Comparison of ENCODE assay signal across 8 cellular contexts in genomic region chr5:154059039-154059430, GRCh38. TPM values are rescaled to one million over a fixed set of nuclear protein-coding genes. Genes with fewer than 3 reads are reported as not detected.
DNase-seq lines count a peak whose midpoint lies in the region; ATAC-seq and TF ChIP-seq lines count a peak whose summit lies in the region.
"Had no signal": no experiment of that assay in that cellular context is flagged by ENCODE, and none has a peak within 500 bp of the region (broad histone marks: within the 10 kb centered on the region; RNA-seq: fewer than 3 reads in every experiment).

No MANE protein-coding gene starts in this region.

- H3K4me1 Mint-ChIP-seq in GM23338 = peaks cover 16% of the 10 kb centered on the region
- H3K4me1 Mint-ChIP-seq in natural killer cell = peaks cover 24 to 34% of the 10 kb centered on the region in 2 donors

- no peaks in the 10 kb centered on the region for H3K36me3 ChIP-seq in GM23338 (ENCODE audit: insufficient read depth)
- peaks cover 0 to 17% (median 8%) of the 10 kb centered on the region in 4 donors for H3K36me3 ChIP-seq in esophagus muscularis mucosa

- no peaks in the 10 kb centered on the region for H3K79me2 ChIP-seq in GM23338 (replicated peaks; ENCODE audit: insufficient read depth)

- DNase-seq in GM23338 (ENCODE audit: low spot score) (peak; percentile 31), natural killer cell (no peak), esophagus muscularis mucosa (ENCODE audit: extremely low spot score) (no peak), NCI-H1417 (lab: John Stamatoyannopoulos, UW) (no peak), inferior parietal cortex (ENCODE audit: extremely low spot score) (no peak)
- DNase-seq: psoas muscle had no signal

- ATAC-seq in GM19023 (IDR thresholded peaks at IDR 0.05; ENCODE audit: unreplicated experiment) (peak; percentile 66), GM23338 (peak; percentile 78), HG03520 (IDR thresholded peaks at IDR 0.05; ENCODE audit: unreplicated experiment) (peak; percentile 32), natural killer cell (peak; percentile 29 to 75 (median 30))
- ATAC-seq: psoas muscle had no signal

- H3K4me3 Mint-ChIP-seq in GM23338 = no peak overlapping the region
- peak overlapping the region; percentile 49 for H3K4me3 Mint-ChIP-seq in natural killer cell

- H3K36me3 Mint-ChIP-seq in GM23338 (ENCODE audit: low read depth) = no peaks in the 10 kb centered on the region
- peaks cover 7% of the 10 kb centered on the region for H3K36me3 Mint-ChIP-seq in natural killer cell

- 75% methylated on average over 6 of the region's 6 CpGs for WGBS in esophagus muscularis mucosa

- no peak overlapping the region for H2AFZ ChIP-seq in GM23338

- no peaks in the 10 kb centered on the region for H3K9me3 ChIP-seq in esophagus muscularis mucosa
- H3K9me3 ChIP-seq: psoas muscle had no signal

- H3K27ac ChIP-seq in GM23338 (ENCODE audit: low read depth) (0 out of 2 replicates have a peak overlapping the region, but pooled peaks have one; percentile 15), esophagus muscularis mucosa (replicated peaks in 1 of 4) (no peak overlapping the region)
- H3K27ac ChIP-seq: psoas muscle had no signal

- no peaks in the 10 kb centered on the region for H3K9me2 ChIP-seq in GM23338 (ENCODE audit: insufficient read depth)

- H3K27me3 Mint-ChIP-seq in GM23338 (ENCODE audit: insufficient read depth, low read depth, poor library complexity) (peaks cover 6% of the 10 kb centered on the region), natural killer cell (ENCODE audit: low read depth in 2 of 2) (no peaks in the 10 kb centered on the region)

- TF ChIP-seq CTCF in GM23338 (conservative IDR thresholded peaks at IDR 0.05; ENCODE audit: low read depth in 2 of 2) (no peak), natural killer cell (IDR thresholded peaks at IDR 0.05) (no peak), esophagus muscularis mucosa (IDR thresholded peaks at IDR 0.05) (no peak)

- H3F3A ChIP-seq in GM23338 (replicated peaks; ENCODE audit: low read depth) = no peaks in the 10 kb centered on the region; the same call in 1 of the 2 replicates

- peaks cover 20% of the 10 kb centered on the region for H4K20me1 ChIP-seq in GM23338 (replicated peaks; ENCODE audit: insufficient read depth)

- TF ChIP-seq POLR2A in esophagus muscularis mucosa (IDR thresholded peaks at IDR 0.05; ENCODE audit: low read depth) = no peak

- no peak for TF ChIP-seq EP300 in esophagus muscularis mucosa (IDR thresholded peaks at IDR 0.05)

- H3K4me2 ChIP-seq in GM23338 = no peak overlapping the region

- H3K4me3 ChIP-seq in GM23338 (no peak overlapping the region), esophagus muscularis mucosa (no peak overlapping the region)
- H3K4me3 ChIP-seq: psoas muscle had no signal

- H3K27ac Mint-ChIP-seq in GM23338 (no peak overlapping the region), natural killer cell (peak overlapping the region; percentile 71 to 77)

- H3K27me3 ChIP-seq in GM23338 (ENCODE audit: insufficient read depth) = no peaks in the 10 kb centered on the region
- no peaks in the 10 kb centered on the region for H3K27me3 ChIP-seq in esophagus muscularis mucosa

- H3K4me1 ChIP-seq in GM23338 (ENCODE audit: insufficient read depth) = peaks cover 13% of the 10 kb centered on the region
- peaks cover 7 to 15% (median 8%) of the 10 kb centered on the region in 4 donors for H3K4me1 ChIP-seq in esophagus muscularis mucosa

- H3K9me3 Mint-ChIP-seq in GM23338 (no peaks in the 10 kb centered on the region), natural killer cell (no peaks in the 10 kb centered on the region)

- intact Hi-C loops in natural killer cell (cut with micrococcal nuclease) = no loop called here
- intact Hi-C loops in esophagus muscularis mucosa (cut with DNase I) = no loop called here

TF ChIP-seq in GM23338, 12 proteins besides CTCF, POLR2A, EP300 and RAD21 (continues in another document):
- no peak for TF ChIP-seq EZH2phosphoT487 (IDR thresholded peaks at IDR 0.05; ENCODE audit: unreplicated experiment)
- no peak for TF ChIP-seq EZH2 (IDR thresholded peaks at IDR 0.05; ENCODE audit: low read depth, unreplicated experiment)
- no peak for TF ChIP-seq ZNF114 (CRISPR knock-in tag; IDR thresholded peaks at IDR 0.05)
- no peak for TF ChIP-seq POLR2AphosphoS5 (IDR thresholded peaks at IDR 0.05; ENCODE audit: low read depth)
- no peak for TF ChIP-seq NANOG (IDR thresholded peaks at IDR 0.05; ENCODE audit: borderline replicate concordance)
- TF ChIP-seq, protein P1, sequence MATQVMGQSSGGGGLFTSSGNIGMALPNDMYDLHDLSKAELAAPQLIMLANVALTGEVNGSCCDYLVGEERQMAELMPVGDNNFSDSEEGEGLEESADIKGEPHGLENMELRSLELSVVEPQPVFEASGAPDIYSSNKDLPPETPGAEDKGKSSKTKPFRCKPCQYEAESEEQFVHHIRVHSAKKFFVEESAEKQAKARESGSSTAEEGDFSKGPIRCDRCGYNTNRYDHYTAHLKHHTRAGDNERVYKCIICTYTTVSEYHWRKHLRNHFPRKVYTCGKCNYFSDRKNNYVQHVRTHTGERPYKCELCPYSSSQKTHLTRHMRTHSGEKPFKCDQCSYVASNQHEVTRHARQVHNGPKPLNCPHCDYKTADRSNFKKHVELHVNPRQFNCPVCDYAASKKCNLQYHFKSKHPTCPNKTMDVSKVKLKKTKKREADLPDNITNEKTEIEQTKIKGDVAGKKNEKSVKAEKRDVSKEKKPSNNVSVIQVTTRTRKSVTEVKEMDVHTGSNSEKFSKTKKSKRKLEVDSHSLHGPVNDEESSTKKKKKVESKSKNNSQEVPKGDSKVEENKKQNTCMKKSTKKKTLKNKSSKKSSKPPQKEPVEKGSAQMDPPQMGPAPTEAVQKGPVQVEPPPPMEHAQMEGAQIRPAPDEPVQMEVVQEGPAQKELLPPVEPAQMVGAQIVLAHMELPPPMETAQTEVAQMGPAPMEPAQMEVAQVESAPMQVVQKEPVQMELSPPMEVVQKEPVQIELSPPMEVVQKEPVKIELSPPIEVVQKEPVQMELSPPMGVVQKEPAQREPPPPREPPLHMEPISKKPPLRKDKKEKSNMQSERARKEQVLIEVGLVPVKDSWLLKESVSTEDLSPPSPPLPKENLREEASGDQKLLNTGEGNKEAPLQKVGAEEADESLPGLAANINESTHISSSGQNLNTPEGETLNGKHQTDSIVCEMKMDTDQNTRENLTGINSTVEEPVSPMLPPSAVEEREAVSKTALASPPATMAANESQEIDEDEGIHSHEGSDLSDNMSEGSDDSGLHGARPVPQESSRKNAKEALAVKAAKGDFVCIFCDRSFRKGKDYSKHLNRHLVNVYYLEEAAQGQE (IDR thresholded peaks at IDR 0.05; ENCODE audit: unreplicated experiment) = no peak
- TF ChIP-seq ETS1 (IDR thresholded peaks at IDR 0.05) = no peak
- no peak for TF ChIP-seq ZNF331 (CRISPR knock-in tag; IDR thresholded peaks at IDR 0.05; ENCODE audit: low read depth)
- no peak for TF ChIP-seq CREB1 (CRISPR knock-in tag; IDR thresholded peaks at IDR 0.05; ENCODE audit: low read depth)

RNA-seq across cellular contexts. Expression of gene MFAP3, which starts 20.3 kb away (rescaled TPM):
- 47.5 and 51.3 TPM in 2 replicates for total RNA-seq in GM23338 (2014; rRNA removed; shearing (Covaris generic))
- 1.3 and 2.9 TPM in 2 replicates for polyA plus RNA-seq in GM23338 (2016; fragmentation: Nextera tagmentation; extraction: Ambion mirVana)
- total RNA-seq in natural killer cell = 10 to 100 TPM; 20.4 to 24.8 (median 22.7) TPM
- 10 to 100 TPM; 22.0 to 35.3 (median 29.7) TPM for total RNA-seq in esophagus muscularis mucosa

RNA-seq across cellular contexts. Expression of gene FAM114A2, which starts 20.3 kb away (rescaled TPM):
- total RNA-seq in GM23338 (2014; rRNA removed; shearing (Covaris generic)) = 5.8 and 10.5 TPM in 2 replicates
- polyA plus RNA-seq in GM23338 (2016; fragmentation: Nextera tagmentation; extraction: Ambion mirVana) = 4.7 and 4.9 TPM in 2 replicates
- total RNA-seq in natural killer cell = 10 to 100 TPM; 29.0 to 37.8 (median 29.4) TPM
- total RNA-seq in esophagus muscularis mucosa = 10 to 100 TPM; 17.4 to 20.5 (median 17.9) TPM
